12 cellular contexts compared by ENCODE assay signal in the genomic region with DNA sequence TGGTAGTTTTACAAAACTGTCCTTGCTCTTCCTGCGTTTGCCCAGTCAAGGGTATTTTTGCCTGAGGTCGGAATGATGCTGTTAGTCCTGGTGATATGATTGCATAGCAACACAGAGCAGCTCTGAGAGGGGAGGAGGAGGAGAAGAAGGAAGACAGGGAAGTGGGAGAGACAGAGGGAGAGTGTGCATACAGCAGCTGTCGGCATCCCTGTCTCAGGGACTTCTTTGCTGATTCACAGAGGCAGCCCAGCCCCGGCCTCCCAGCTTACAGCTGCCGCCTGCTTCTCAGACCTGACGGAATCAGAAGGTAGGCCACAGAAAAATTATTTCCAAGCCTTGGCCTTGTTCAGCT. TPM values are rescaled to one million over a fixed set of nuclear protein-coding genes. Genes with fewer than 3 reads are reported as not detected.
DNase-seq lines count a peak whose midpoint lies in the region; ATAC-seq, FAIRE-seq and TF ChIP-seq lines count a peak whose summit lies in the region.
"Had no signal": no experiment of that assay in that cellular context is flagged by ENCODE, and none has a peak within 500 bp of the region (broad histone marks: within the 10 kb centered on the region; RNA-seq: fewer than 3 reads in every experiment).

No MANE protein-coding gene starts in this region.

- BruUV-seq in Caco-2 (replicated peaks; lab: Mats Ljungman, UMichigan): no TSS peak

- H3K9me3 ChIP-seq in H1 (ENCODE audit: insufficient read depth in 2 of 2, low read depth in 1 of 2, low read length in 1 of 2) (no peaks in the 10 kb centered on the region), neural progenitor cell (ENCODE audit: low read depth) (no peaks in the 10 kb centered on the region), Caco-2 (no peaks in the 10 kb centered on the region)
- H3K9me3 ChIP-seq: esophagus squamous epithelium had no signal

- H3K4me2 ChIP-seq in H1 (ENCODE audit: insufficient read depth in 1 of 2, low read depth in 2 of 2, low read length in 2 of 2) (no peak overlapping the region), neural progenitor cell (no peak overlapping the region)

- no peak overlapping the region for H2BK120ac ChIP-seq in H1 (replicated peaks; ENCODE audit: low read depth, low read length)

- no peak for TF ChIP-seq POLR2A in H1 (IDR thresholded peaks at IDR 0.05; ENCODE audit: control extremely low read depth in 1 of 2, low read depth in 2 of 2, low read length in 2 of 2)

- no peak for TF ChIP-seq RAD21 in H1 (IDR thresholded peaks at IDR 0.05 in 1 of 2, conservative IDR thresholded peaks at IDR 0.05 in 1 of 2; ENCODE audit: low read depth in 2 of 2, low read length in 2 of 2)

- H4K20me1 ChIP-seq in H1 (replicated peaks in 1 of 2; ENCODE audit: control insufficient read depth in 1 of 2, insufficient read depth in 2 of 2, low read length in 2 of 2) (no peaks in the 10 kb centered on the region), neural progenitor cell (ENCODE audit: low read depth) (no peaks in the 10 kb centered on the region)

- H3K14ac ChIP-seq in H1 (ENCODE audit: insufficient read length): no peak overlapping the region

- H3K27ac ChIP-seq in H1 (ENCODE audit: low read depth, low read length): no peak overlapping the region
- no peak overlapping the region for H3K27ac ChIP-seq in neural progenitor cell
- H3K27ac ChIP-seq: esophagus squamous epithelium, HL-60 had no signal

- H3K4me1 Mint-ChIP-seq in neural progenitor cell (peaks cover 13% of the 10 kb centered on the region), Caco-2 (ENCODE audit: low read depth, unreplicated experiment) (peaks cover 6% of the 10 kb centered on the region)

- intact Hi-C loops in Caco-2 (cut with micrococcal nuclease; ENCODE audit: unreplicated experiment): no loop called here

- no peaks in the 10 kb centered on the region for H3K27me3 Mint-ChIP-seq in neural progenitor cell (ENCODE audit: insufficient read depth, low read depth)
- H3K27me3 Mint-ChIP-seq in Caco-2 (ENCODE audit: insufficient read depth, unreplicated experiment): no peaks in the 10 kb centered on the region
- H3K27me3 Mint-ChIP-seq: activated naive CD4-positive, alpha-beta T cell treated with anti-CD3 and anti-CD28 coated beads, Interleukin-2, amount 50 U/mL, for 24 hours had no signal

- H3K9ac ChIP-seq in H1 (replicated peaks in 1 of 4; ENCODE audit: extremely low read depth in 1 of 4, low read depth in 3 of 4, low read length in 3 of 4) (no peak overlapping the region), neural progenitor cell (no peak overlapping the region)

- H3K36me3 Mint-ChIP-seq in neural progenitor cell: no peaks in the 10 kb centered on the region
- no peaks in the 10 kb centered on the region for H3K36me3 Mint-ChIP-seq in Caco-2 (ENCODE audit: insufficient read depth, unreplicated experiment)
- H3K36me3 Mint-ChIP-seq: activated naive CD4-positive, alpha-beta T cell treated with anti-CD3 and anti-CD28 coated beads, Interleukin-2, amount 50 U/mL, for 24 hours; memory B cell had no signal

- H3K36me3 ChIP-seq in H1 (ENCODE audit: control insufficient read depth in 2 of 4, insufficient read depth in 4 of 4, low read length in 3 of 4): no peaks in the 10 kb centered on the region
- H3K36me3 ChIP-seq in neural progenitor cell: no peaks in the 10 kb centered on the region
- no peaks in the 10 kb centered on the region for H3K36me3 ChIP-seq in Caco-2 (ENCODE audit: control insufficient read depth, insufficient read depth, low read length)
- H3K36me3 ChIP-seq: esophagus squamous epithelium had no signal

- peak overlapping the region; percentile 67 for H3K4me3 Mint-ChIP-seq in neural progenitor cell
- H3K4me3 Mint-ChIP-seq in Caco-2 (ENCODE audit: unreplicated experiment): no peak overlapping the region
- H3K4me3 Mint-ChIP-seq: activated naive CD4-positive, alpha-beta T cell treated with anti-CD3 and anti-CD28 coated beads, Interleukin-2, amount 50 U/mL, for 24 hours; memory B cell had no signal

- H2AFZ ChIP-seq in H1 (ENCODE audit: low read length): peak overlapping the region; percentile 88; the same call in 1 of the 2 replicates
- H2AFZ ChIP-seq in neural progenitor cell (replicated peaks): peak overlapping the region; percentile 87

- H2BK15ac ChIP-seq in H1 (ENCODE audit: low read length): no peak overlapping the region

- no peak overlapping the region for H3K4me3 ChIP-seq in H1 (ENCODE audit: extremely low read depth in 1 of 4, insufficient read depth in 2 of 4, low read depth in 3 of 4, low read length in 4 of 4)
- H3K4me3 ChIP-seq in neural progenitor cell: no peak overlapping the region
- H3K4me3 ChIP-seq in Caco-2 (ENCODE audit: low read depth, low read length): no peak overlapping the region

- no peaks in the 10 kb centered on the region for H3K23me2 ChIP-seq in H1 (ENCODE audit: low read depth, low read length)

- TF ChIP-seq CTCF in H1 (IDR thresholded peaks at IDR 0.05; ENCODE audit: control extremely low read depth in 1 of 3, insufficient read depth in 1 of 3, low read depth in 1 of 3, low read length in 3 of 3) (no peak), neural progenitor cell (IDR thresholded peaks at IDR 0.05) (no peak), Caco-2 (IDR thresholded peaks at IDR 0.05; ENCODE audit: insufficient read depth in 1 of 2, low read depth in 1 of 2, low read length in 1 of 2, severe bottlenecking in 1 of 2, unreplicated experiment in 1 of 2) (no peak)

- H4K5ac ChIP-seq in H1 (ENCODE audit: insufficient read length, low read depth, low read length): no peak overlapping the region

- no peak overlapping the region for H3K18ac ChIP-seq in H1 (ENCODE audit: extremely low read depth, low read length)

- POLR2A ChIA-PET in H1 (lab: Charles Lee; ENCODE audit: partially characterized antibody): no interaction called here
- POLR2A ChIA-PET in Caco-2 (lab: Charles Lee): no interaction called here

- H3K4ac ChIP-seq in H1 (replicated peaks; ENCODE audit: insufficient read length, low read depth, low read length): no peak overlapping the region

- 84% methylated on average over 3 of the region's 6 CpGs; no CpG with 5 or more reads in 1 of the 2 experiments for WGBS in H1 (ENCODE audit: extremely low coverage in 1 of 2, insufficient coverage in 1 of 2, insufficient read length in 1 of 2, insufficient replicate concordance in 2 of 2, low coverage in 1 of 2, low lambda C conversion rate in 2 of 2, missing lambda C conversion rate in 1 of 2), 2 experiments

- H2BK5ac ChIP-seq in H1 (ENCODE audit: low read depth, low read length): no peak overlapping the region

- no peak for ATAC-seq in HG02840 (IDR thresholded peaks at IDR 0.05; ENCODE audit: low FRiP score, unreplicated experiment)

- H2BK12ac ChIP-seq in H1 (ENCODE audit: low read depth, low read length): no peak overlapping the region

- CTCF ChIA-PET in H1 (lab: Charles Lee; ENCODE audit: partially characterized antibody): interaction anchor here (1.5 kb wide), 1 partner anchor 9 kb away, joined by 4 read pairs; no protein-coding TSS in a partner anchor
- CTCF ChIA-PET in Caco-2 (lab: Charles Lee): interaction anchor here (0.7 kb wide), 1 partner anchor 11 kb away, joined by 3 read pairs; no protein-coding TSS in a partner anchor

- no peaks in the 10 kb centered on the region for H3K79me1 ChIP-seq in H1 (ENCODE audit: low read depth, low read length)

- H3K79me2 ChIP-seq in H1 (ENCODE audit: control insufficient read depth in 1 of 2, insufficient read depth in 2 of 2, low read length in 2 of 2): no peaks in the 10 kb centered on the region
- no peaks in the 10 kb centered on the region for H3K79me2 ChIP-seq in neural progenitor cell (ENCODE audit: low read depth)

- TF ChIP-seq EP300 in H1 (IDR thresholded peaks at IDR 0.05; ENCODE audit: borderline replicate concordance in 1 of 2, low read depth in 2 of 2, low read length in 2 of 2): no peak

- no peak overlapping the region for H2AK5ac ChIP-seq in H1 (ENCODE audit: low read depth, low read length)

- no peak overlapping the region for H3K56ac ChIP-seq in H1 (replicated peaks; ENCODE audit: insufficient read length, low read depth, low read length)

- no peak overlapping the region for H4K91ac ChIP-seq in H1 (replicated peaks; ENCODE audit: insufficient read length, low read length)

- peak overlapping the region; percentile 72 for H3K27ac Mint-ChIP-seq in neural progenitor cell
- H3K27ac Mint-ChIP-seq in Caco-2 (ENCODE audit: unreplicated experiment): no peak overlapping the region
- H3K27ac Mint-ChIP-seq: activated naive CD4-positive, alpha-beta T cell treated with anti-CD3 and anti-CD28 coated beads, Interleukin-2, amount 50 U/mL, for 24 hours; memory B cell had no signal

- no peaks in the 10 kb centered on the region for H3F3A ChIP-seq in neural progenitor cell (ENCODE audit: low read depth)

- H3K4me1 ChIP-seq in H1 (replicated peaks in 1 of 4; ENCODE audit: control insufficient read depth in 3 of 4, insufficient read depth in 4 of 4, low read length in 3 of 4) (peaks cover 0 to 3% (median 1%) of the 10 kb centered on the region in 4 experiments; a peak in 3 of 7 replicates), neural progenitor cell (no peaks in the 10 kb centered on the region), Caco-2 (no peaks in the 10 kb centered on the region)
- H3K4me1 ChIP-seq: esophagus squamous epithelium had no signal

- no peak for FAIRE-seq in H1 (lab: Jason Lieb, UNC)

- no peak overlapping the region for H4K8ac ChIP-seq in H1 (ENCODE audit: extremely low read depth, insufficient read depth, low read length)

- no peaks in the 10 kb centered on the region for H3K27me3 ChIP-seq in H1 (replicated peaks in 1 of 4; ENCODE audit: control insufficient read depth in 3 of 4, extremely low read depth in 1 of 4, insufficient read depth in 3 of 4, low read length in 3 of 4)
- H3K27me3 ChIP-seq in neural progenitor cell: no peaks in the 10 kb centered on the region
- no peaks in the 10 kb centered on the region for H3K27me3 ChIP-seq in Caco-2 (replicated peaks; ENCODE audit: control insufficient read depth, insufficient read depth, low read length)
- H3K27me3 ChIP-seq: esophagus squamous epithelium had no signal

- no peak overlapping the region for H3K23ac ChIP-seq in H1 (ENCODE audit: insufficient read length)

- H3K9me3 Mint-ChIP-seq in neural progenitor cell: no peaks in the 10 kb centered on the region
- H3K9me3 Mint-ChIP-seq in Caco-2 (ENCODE audit: unreplicated experiment): no peaks in the 10 kb centered on the region
- H3K9me3 Mint-ChIP-seq: activated naive CD4-positive, alpha-beta T cell treated with anti-CD3 and anti-CD28 coated beads, Interleukin-2, amount 50 U/mL, for 24 hours; memory B cell had no signal

- H2BK20ac ChIP-seq in H1 (ENCODE audit: low read length): no peak overlapping the region

- DNase-seq in DMS53 treated with DMSO at 0.1 percent for 48 hours (lab: John Stamatoyannopoulos, UW; ENCODE audit: unreplicated experiment) (peak; percentile 40), NCI-H2227 (lab: John Stamatoyannopoulos, UW; ENCODE audit: unreplicated experiment) (peak; percentile 83), H1 (ENCODE audit: low read depth in 1 of 2, low spot score in 2 of 2) (no peak), neural progenitor cell (ENCODE audit: low spot score) (peak; percentile 20), OCI-M1 (lab: John Stamatoyannopoulos, UW) (no peak), Caco-2 (no peak)
- DNase-seq: esophagus squamous epithelium, NCI-H1092 treated with DMSO at 0.1 percent for 48 hours had no signal

RNA-seq across cellular contexts. Expression of a gene that starts 0.2 kb away (rescaled TPM):
- 0.20 and 0.25 TPM in 2 replicates for total RNA-seq in H1 (2021; fragmentation: NEBNext Ultra II Directional; extraction: Animal tissue kit (Norgen Biotek cat#: 25700))
- 0.18 and 0.24 TPM in 2 replicates for polyA plus RNA-seq in H1 (2011; rRNA removed)
- 0.22 TPM for polyA plus RNA-seq in H1 (2011; cell fraction: cytosol; rRNA removed)
- 0.88 TPM for polyA plus RNA-seq in H1 (2011; cell fraction: nucleus; rRNA removed)
- 0.27 to 0.40 TPM (median 0.35 TPM) in 4 replicates for polyA plus RNA-seq in H1 (2012, experiment 1 of 2)
- polyA plus RNA-seq in H1 (2012, experiment 2 of 2): not detected
- polyA plus RNA-seq in H1 (2013, experiment 1 of 2): 0.16 TPM
- 0.17 TPM for polyA plus RNA-seq in H1 (2013, experiment 2 of 2)
- polyA minus RNA-seq in H1 (2011; rRNA and poly(A)+ RNA removed): 0.56 and 0.63 TPM in 2 replicates
- 0.22 TPM for polyA minus RNA-seq in H1 (2011; cell fraction: cytosol; rRNA and poly(A)+ RNA removed)
- polyA minus RNA-seq in H1 (2011; cell fraction: nucleus; rRNA and poly(A)+ RNA removed): 0.80 TPM
- 1.4 and 2.2 TPM in 2 replicates for total RNA-seq in neural progenitor cell (ENCODE audit: low replicate concordance)
- 0.09 and 0.14 TPM in 2 replicates for total RNA-seq in Caco-2 (2022)

Comparison
In these comparisons a context has a peak if more than half of its experiments do, and no peak if none do; other contexts are left out.
1. DNase-seq: peak in DMS53 treated with DMSO at 0.1 percent for 48 hours (single experiment), NCI-H2227 (single experiment) and neural progenitor cell (single experiment); none in H1 (0 of 2), OCI-M1 (single experiment) and Caco-2 (0 of 2).